21 cellular contexts compared by ENCODE assay signal in genomic region chr5:173554038-173554955, GRCh38.
DNase-seq lines count a peak whose midpoint lies in the region; ATAC-seq and TF ChIP-seq lines count a peak whose summit lies in the region.
"Had no signal": no experiment of that assay in that cellular context is flagged by ENCODE, and none has a peak within 500 bp of the region (broad histone marks: within the 10 kb centered on the region; RNA-seq: fewer than 3 reads in every experiment).

No MANE protein-coding gene starts in this region.

- DNase-seq in GM06990 (ENCODE audit: extremely low read depth, insufficient read length), result no peak
- DNase-seq in amniotic epithelial cell (ENCODE audit: low read depth), result peak; percentile 29
- peak; percentile 72 for DNase-seq in globus pallidus (ENCODE audit: low spot score)
- DNase-seq in pons (ENCODE audit: low spot score), result peak; percentile 58
- no peak for DNase-seq in NCI-H226
- DNase-seq in stimulated activated naive CD8-positive, alpha-beta T cell treated with anti-CD3 and anti-CD28 coated beads, Interleukin-15, amount 100 ng/mL, for 72 hours, result no peak
- no peak for DNase-seq in activated T-cell treated with anti-CD3 and anti-CD28 coated beads, Interleukin-2, amount 50 U/mL, for 48 hours
- DNase-seq: activated CD4-positive, alpha-beta T cell treated with anti-CD3 and anti-CD28 coated beads, Interleukin-2, amount 50 U/mL, for 1 hour; activated CD8-positive, alpha-beta memory T cell treated with anti-CD3 and anti-CD28 coated beads, Interleukin-2, amount 10 ng/mL, durations not matched to agents 7 days and 5 days; aorta; DMS79 treated with DMSO at 0.1 percent for 48 hours; H9; heart right ventricle; naive thymus-derived CD8-positive, alpha-beta T cell; NCI-H1105 treated with DMSO at 0.1 percent for 48 hours; NCI-H2029 treated with DMSO at 0.1 percent for 48 hours; NCI-H2227 treated with DMSO at 0.1 percent for 48 hours; ovary; RPMI8226 had no signal

- no peak for ATAC-seq in stimulated activated naive CD8-positive, alpha-beta T cell treated with anti-CD3 and anti-CD28 coated beads, Interleukin-15, amount 100 ng/mL, for 72 hours
- ATAC-seq: activated CD8-positive, alpha-beta memory T cell treated with anti-CD3 and anti-CD28 coated beads, Interleukin-2, amount 10 ng/mL, durations not matched to agents 7 days and 5 days; left lobe of liver; naive thymus-derived CD8-positive, alpha-beta T cell had no signal

- H3K27ac Mint-ChIP-seq in stimulated activated naive CD8-positive, alpha-beta T cell treated with anti-CD3 and anti-CD28 coated beads, Interleukin-15, amount 100 ng/mL, for 72 hours, result no peak overlapping the region
- H3K27ac Mint-ChIP-seq: activated CD8-positive, alpha-beta memory T cell treated with anti-CD3 and anti-CD28 coated beads, Interleukin-2, amount 10 ng/mL, durations not matched to agents 7 days and 5 days; activated naive CD4-positive, alpha-beta T cell treated with anti-CD3 and anti-CD28 coated beads, Interleukin-2, amount 50 U/mL, for 24 hours; H9; naive thymus-derived CD8-positive, alpha-beta T cell had no signal

- TF ChIP-seq CTCF in GM06990 (IDR thresholded peaks at IDR 0.05; ENCODE audit: insufficient read depth, low read length, poor library complexity, severe bottlenecking), result peak; percentile 28

- no peaks in the 10 kb centered on the region for H3K36me3 ChIP-seq in GM06990 (ENCODE audit: control insufficient read depth, insufficient read depth, low read length)
- H3K36me3 ChIP-seq: heart right ventricle, ovary had no signal

- peaks cover 0 to 2% of the 10 kb centered on the region in 2 donors for H3K9me3 Mint-ChIP-seq in stimulated activated naive CD8-positive, alpha-beta T cell treated with anti-CD3 and anti-CD28 coated beads, Interleukin-15, amount 100 ng/mL, for 72 hours
- H3K9me3 Mint-ChIP-seq: activated naive CD4-positive, alpha-beta T cell treated with anti-CD3 and anti-CD28 coated beads, Interleukin-2, amount 50 U/mL, for 24 hours had no signal

- peaks cover 30% of the 10 kb centered on the region for H3K27me3 Mint-ChIP-seq in stimulated activated naive CD8-positive, alpha-beta T cell treated with anti-CD3 and anti-CD28 coated beads, Interleukin-15, amount 100 ng/mL, for 72 hours

- no peak overlapping the region for H3K4me3 ChIP-seq in GM06990 (replicated peaks; ENCODE audit: low read depth, low read length)
- H3K4me3 ChIP-seq: heart right ventricle, ovary had no signal

- H3K4me3 Mint-ChIP-seq in stimulated activated naive CD8-positive, alpha-beta T cell treated with anti-CD3 and anti-CD28 coated beads, Interleukin-15, amount 100 ng/mL, for 72 hours, result no peak overlapping the region
- H3K4me3 Mint-ChIP-seq: activated CD8-positive, alpha-beta memory T cell treated with anti-CD3 and anti-CD28 coated beads, Interleukin-2, amount 10 ng/mL, durations not matched to agents 7 days and 5 days; activated naive CD4-positive, alpha-beta T cell treated with anti-CD3 and anti-CD28 coated beads, Interleukin-2, amount 50 U/mL, for 24 hours; H9; naive thymus-derived CD8-positive, alpha-beta T cell had no signal

- H3K27me3 ChIP-seq in GM06990 (replicated peaks; ENCODE audit: control insufficient read depth, insufficient read depth, low read length), result no peaks in the 10 kb centered on the region
- H3K27me3 ChIP-seq: ovary had no signal

- H3K4me1 Mint-ChIP-seq in stimulated activated naive CD8-positive, alpha-beta T cell treated with anti-CD3 and anti-CD28 coated beads, Interleukin-15, amount 100 ng/mL, for 72 hours, result no peaks in the 10 kb centered on the region
- H3K4me1 Mint-ChIP-seq: activated CD8-positive, alpha-beta memory T cell treated with anti-CD3 and anti-CD28 coated beads, Interleukin-2, amount 10 ng/mL, durations not matched to agents 7 days and 5 days; activated naive CD4-positive, alpha-beta T cell treated with anti-CD3 and anti-CD28 coated beads, Interleukin-2, amount 50 U/mL, for 24 hours; naive thymus-derived CD8-positive, alpha-beta T cell had no signal

Comparison
In these comparisons a context has a peak if more than half of its experiments do, and no peak if none do; other contexts are left out.
1. DNase-seq: peak in amniotic epithelial cell (single experiment), globus pallidus (single experiment) and pons (single experiment); none in GM06990 (single experiment), NCI-H226 (single experiment), stimulated activated naive CD8-positive, alpha-beta T cell treated with anti-CD3 and anti-CD28 coated beads, Interleukin-15, amount 100 ng/mL, for 72 hours (0 of 2) and activated T-cell treated with anti-CD3 and anti-CD28 coated beads, Interleukin-2, amount 50 U/mL, for 48 hours (0 of 2).